9 cellular contexts compared by ENCODE assay signal in genomic region chr19:47157455-47158321, GRCh38. TPM values are rescaled to one million over a fixed set of nuclear protein-coding genes. Genes with fewer than 3 reads are reported as not detected.
DNase-seq lines count a peak whose midpoint lies in the region; FAIRE-seq and TF ChIP-seq lines count a peak whose summit lies in the region.
"Had no signal": no experiment of that assay in that cellular context is flagged by ENCODE, and none has a peak within 500 bp of the region (broad histone marks: within the 10 kb centered on the region; RNA-seq: fewer than 3 reads in every experiment).

No MANE protein-coding gene starts in this region.

- peak; percentile 18 for DNase-seq in activated CD4-positive, CD25-positive, alpha-beta regulatory T cell treated with anti-CD3 and anti-CD28 coated beads, Interleukin-2, amount 50 U/mL, for 16 hours (ENCODE audit: low read depth, low spot score)
- DNase-seq in activated CD4-positive, CD25-positive, alpha-beta regulatory T cell treated with anti-CD3 and anti-CD28 coated beads, Interleukin-2, amount 50 U/mL, for 72 hours = no peak
- DNase-seq in T-helper 1 cell = peak in 3 of 5 donors; percentile 19 to 42 (median 31)
- DNase-seq in colonic mucosa = peak; percentile 62
- DNase-seq in left kidney (ENCODE audit: low read depth, low spot score) = peak; percentile 40
- peak; percentile 33 for DNase-seq in stomach
- DNase-seq in HTR-8/SVneo (ENCODE audit: insufficient read length, low spot score) = no peak
- no peak for DNase-seq in LoVo (ENCODE audit: low spot score)

- no peak for TF ChIP-seq POLR2A in stomach (IDR thresholded peaks at IDR 0.05)

- H3K9me3 ChIP-seq in colonic mucosa (no peaks in the 10 kb centered on the region), stomach (no peaks in the 10 kb centered on the region)

- intact Hi-C loops in colonic mucosa (cut with DNase I) (loop anchor here (10.0 kb wide), 1 partner anchor 47 kb away; no protein-coding TSS in a partner anchor), stomach (cut with DNase I; ENCODE audit: low total_unique reads) (loop anchor here (10.0 kb wide), 1 partner anchor 47 kb away; no protein-coding TSS in a partner anchor)

- H3K27ac ChIP-seq in colonic mucosa = peak overlapping the region; percentile 84
- H3K27ac ChIP-seq in stomach = peak overlapping the region; percentile 25 to 84 (median 76)

- no peak for TF ChIP-seq EP300 in stomach (IDR thresholded peaks at IDR 0.05)

- H3K36me3 ChIP-seq in colonic mucosa (no peaks in the 10 kb centered on the region), stomach (peaks cover 19 to 78% (median 51%) of the 10 kb centered on the region in 4 donors)

- no peaks in the 10 kb centered on the region for H3K27me3 ChIP-seq in colonic mucosa
- H3K27me3 ChIP-seq in stomach = no peaks in the 10 kb centered on the region

- 35 to 51% (median 39%) methylated on average over 10 of the region's 10 CpGs for WGBS in stomach, 5 donors

- FAIRE-seq in HTR-8/SVneo (lab: Jason Lieb, UNC) = no peak
- FAIRE-seq: G401.6 had no signal

- H3K4me1 ChIP-seq in colonic mucosa (peaks cover 25% of the 10 kb centered on the region), stomach (peaks cover 47 to 86% (median 60%) of the 10 kb centered on the region in 4 donors)

- peak overlapping the region; percentile 60 to 84 for H3K9ac ChIP-seq in colonic mucosa (ENCODE audit: low read depth in 2 of 2, low read length in 2 of 2)

- H3K4me3 ChIP-seq in colonic mucosa (no peak overlapping the region), stomach (peak overlapping the region in 1 of 4 donors; percentile 4)

- no peak for TF ChIP-seq CTCF in colonic mucosa (IDR thresholded peaks at IDR 0.05)
- TF ChIP-seq CTCF in stomach (IDR thresholded peaks at IDR 0.05) = no peak

RNA-seq across cellular contexts. Expression of gene SAE1, which starts 27.1 kb away (rescaled TPM):
- total RNA-seq in colonic mucosa (10 to 100 TPM; 64.5 to 92.0 TPM), stomach (100 to 1,000 TPM in 1 of 5 donors, 10 to 100 TPM in 4; 16.2 to 373 (median 38.7) TPM)
- polyA plus RNA-seq in stomach = 10 to 100 TPM; 37.8 to 53.9 (median 48.4) TPM

RNA-seq across cellular contexts. Expression of gene ZC3H4, which starts 44.1 kb away (rescaled TPM):
- total RNA-seq in colonic mucosa (10 to 100 TPM; 27.2 to 62.2 TPM), stomach (10 to 100 TPM; 14.7 to 78.5 (median 38.8) TPM)
- 1 to 10 TPM; 4.7 to 8.5 (median 5.7) TPM for polyA plus RNA-seq in stomach

Comparison
In these comparisons a context has a peak if more than half of its experiments do, and no peak if none do; other contexts are left out.
1. DNase-seq: peak in activated CD4-positive, CD25-positive, alpha-beta regulatory T cell treated with anti-CD3 and anti-CD28 coated beads, Interleukin-2, amount 50 U/mL, for 16 hours (single experiment), T-helper 1 cell (3 of 5), colonic mucosa (single experiment), left kidney (single experiment) and stomach (single experiment); none in activated CD4-positive, CD25-positive, alpha-beta regulatory T cell treated with anti-CD3 and anti-CD28 coated beads, Interleukin-2, amount 50 U/mL, for 72 hours (single experiment), HTR-8/SVneo (single experiment) and LoVo (single experiment).